Comparison of ENCODE assay signal across 8 cellular contexts in the genomic region with DNA sequence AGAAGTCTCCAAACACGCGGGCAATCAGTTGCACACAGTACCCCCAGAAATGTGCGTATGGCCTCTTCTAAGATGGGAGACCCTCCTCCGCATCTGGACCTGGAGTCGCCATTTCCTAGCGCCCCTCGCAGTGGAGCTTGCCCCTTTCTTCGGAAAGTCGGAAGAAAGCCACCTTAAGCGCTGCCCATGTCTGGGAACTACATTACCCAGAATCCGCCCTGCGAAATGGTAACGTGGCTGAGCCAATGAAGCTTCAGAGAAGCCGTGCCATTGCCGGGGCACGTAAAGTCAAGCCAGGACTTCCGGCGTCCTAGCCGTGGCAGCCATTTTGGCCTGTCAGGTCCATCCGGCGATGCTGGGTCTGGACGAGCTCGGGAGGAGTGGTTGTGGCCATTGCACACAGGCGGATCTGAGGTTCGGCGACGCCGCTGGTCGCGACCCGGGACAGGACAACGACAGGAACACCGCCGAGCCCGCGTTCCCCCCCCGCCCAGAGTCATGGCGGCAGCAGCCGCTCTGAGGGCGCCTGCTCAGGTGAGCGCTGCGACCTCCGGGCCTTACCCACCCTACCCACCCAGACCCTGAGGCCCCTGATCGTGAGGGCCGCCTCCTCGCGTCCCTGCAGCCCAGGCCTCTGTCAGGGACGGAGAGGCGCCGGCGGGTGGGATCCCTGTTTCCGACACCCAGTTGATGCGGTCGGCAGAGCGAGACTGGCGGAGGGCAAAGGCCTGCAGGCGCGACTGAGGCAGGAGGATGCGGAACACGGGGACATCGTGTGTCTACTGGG. TPM values are rescaled to one million over a fixed set of nuclear protein-coding genes. Genes with fewer than 3 reads are reported as not detected.
DNase-seq lines count a peak whose midpoint lies in the region; ATAC-seq, FAIRE-seq and TF ChIP-seq lines count a peak whose summit lies in the region.

A gene (plus strand): TSS at position 332 of the 787 bp plus-strand sequence. CDS start 167 bp downstream, at position 499.

- peak within 1 kb of the TSS; percentile 55 to 82 (median 68) for H3K9ac ChIP-seq in H1 (replicated peaks in 1 of 4; ENCODE audit: extremely low read depth in 1 of 4, low read depth in 3 of 4, low read length in 3 of 4)
- peak within 1 kb of the TSS; percentile 88 for H3K9ac ChIP-seq in mesenchymal stem cell (ENCODE audit: low read length)

- CTCF ChIA-PET in activated CD8-positive, alpha-beta memory T cell treated with anti-CD3 and anti-CD28 coated beads for 36 hours (lab: Charles Lee): interaction anchor here (0.7 to 1.5 kb wide), 2 partner anchors 26 to 232 kb away, joined by 3 read pairs; no protein-coding TSS in a partner anchor
- CTCF ChIA-PET in H1 (lab: Charles Lee; ENCODE audit: partially characterized antibody): no interaction called here

- peak within 1 kb of the TSS; percentile 94 for H3K4ac ChIP-seq in H1 (replicated peaks; ENCODE audit: insufficient read length, low read depth, low read length)
- peak within 1 kb of the TSS in 1 of 2 experiments; percentile 60 for H3K4ac ChIP-seq in mesenchymal stem cell (ENCODE audit: low read depth in 1 of 2, low read length in 2 of 2)

- peaks cover 19 to 37% of the 10 kb centered on the region in 2 experiments for H3K79me2 ChIP-seq in H1 (ENCODE audit: control insufficient read depth in 1 of 2, insufficient read depth in 2 of 2, low read length in 2 of 2)

- no peak within 1 kb of the TSS for H2AK5ac ChIP-seq in H1 (ENCODE audit: low read depth, low read length)
- no peak within 1 kb of the TSS for H2AK5ac ChIP-seq in mesenchymal stem cell (ENCODE audit: low read length, severe bottlenecking)

- peaks cover 4% of the 10 kb centered on the region; the same call in 1 of the 2 replicates for H3K79me1 ChIP-seq in H1 (ENCODE audit: low read depth, low read length)
- peaks cover 5% of the 10 kb centered on the region for H3K79me1 ChIP-seq in mesenchymal stem cell (replicated peaks; ENCODE audit: low read length, poor library complexity, severe bottlenecking)

- H3K14ac ChIP-seq in H1 (ENCODE audit: insufficient read length) (no peak within 1 kb of the TSS), mesenchymal stem cell (ENCODE audit: low read length in 2 of 2) (peak within 1 kb of the TSS in 1 of 2 experiments; percentile 91)

- H3K23ac ChIP-seq in H1 (ENCODE audit: insufficient read length): no peak within 1 kb of the TSS
- peak within 1 kb of the TSS in 1 of 2 experiments; percentile 85 for H3K23ac ChIP-seq in mesenchymal stem cell (ENCODE audit: low read length in 2 of 2)

- peaks cover 3 to 9% of the 10 kb centered on the region in 2 experiments for H4K20me1 ChIP-seq in H1 (replicated peaks in 1 of 2; ENCODE audit: control insufficient read depth in 1 of 2, insufficient read depth in 2 of 2, low read length in 2 of 2)

- H2AFZ ChIP-seq in H1 (ENCODE audit: low read length) (peak within 1 kb of the TSS; percentile 81; the same call in 1 of the 2 replicates), mesenchymal stem cell (ENCODE audit: low read depth, low read length) (peak within 1 kb of the TSS; percentile 62)

- TF ChIP-seq POLR2A in H1 (IDR thresholded peaks at IDR 0.05; ENCODE audit: control extremely low read depth in 1 of 2, low read depth in 2 of 2, low read length in 2 of 2): peak in 1 of 2 experiments; percentile 66; a peak in 2 of 3 replicates

- H4K5ac ChIP-seq in H1 (ENCODE audit: insufficient read length, low read depth, low read length): peak within 1 kb of the TSS; percentile 57

- H3K27me3 ChIP-seq in H1 (replicated peaks in 1 of 4; ENCODE audit: control insufficient read depth in 3 of 4, extremely low read depth in 1 of 4, insufficient read depth in 3 of 4, low read length in 3 of 4): no peaks in the 10 kb centered on the region
- no peaks in the 10 kb centered on the region for H3K27me3 ChIP-seq in mesenchymal stem cell (ENCODE audit: control insufficient read depth in 1 of 2, insufficient read depth in 1 of 2, low read length in 2 of 2)

- H3K4me1 ChIP-seq in H1 (replicated peaks in 1 of 4; ENCODE audit: control insufficient read depth in 3 of 4, insufficient read depth in 4 of 4, low read length in 3 of 4): peaks cover 0 to 5% (median 0%) of the 10 kb centered on the region in 4 experiments; a peak in 3 of 7 replicates
- H3K4me1 ChIP-seq in mesenchymal stem cell (ENCODE audit: control insufficient read depth, insufficient read depth, low read depth, low read length): peaks cover 4% of the 10 kb centered on the region

- H3K9me3 ChIP-seq in H1 (ENCODE audit: insufficient read depth in 2 of 2, low read depth in 1 of 2, low read length in 1 of 2): no peaks in the 10 kb centered on the region
- peaks cover 3% of the 10 kb centered on the region for H3K9me3 ChIP-seq in mesenchymal stem cell (ENCODE audit: control insufficient read depth, low read length)

- ATAC-seq in GM19328 (IDR thresholded peaks at IDR 0.05; ENCODE audit: unreplicated experiment) (peak; percentile 94), HG03520 (IDR thresholded peaks at IDR 0.05; ENCODE audit: unreplicated experiment) (peak; percentile 90)

- H2BK5ac ChIP-seq in H1 (ENCODE audit: low read depth, low read length) (peak within 1 kb of the TSS; percentile 79), mesenchymal stem cell (ENCODE audit: low read depth, low read length, poor library complexity, severe bottlenecking) (no peak within 1 kb of the TSS)

- H2BK15ac ChIP-seq in H1 (ENCODE audit: low read length) (no peak within 1 kb of the TSS), mesenchymal stem cell (ENCODE audit: low read depth, poor library complexity, severe bottlenecking) (no peak within 1 kb of the TSS)

- no peak within 1 kb of the TSS for H2BK20ac ChIP-seq in H1 (ENCODE audit: low read length)

- H4K8ac ChIP-seq in H1 (ENCODE audit: extremely low read depth, insufficient read depth, low read length) (peak within 1 kb of the TSS; percentile 95; the same call in 1 of the 2 replicates), mesenchymal stem cell (ENCODE audit: low read length) (peak within 1 kb of the TSS; percentile 89)

- TF ChIP-seq EP300 in H1 (IDR thresholded peaks at IDR 0.05; ENCODE audit: borderline replicate concordance in 1 of 2, low read depth in 2 of 2, low read length in 2 of 2): no peak

- no peak within 1 kb of the TSS for H3K56ac ChIP-seq in H1 (replicated peaks; ENCODE audit: insufficient read length, low read depth, low read length)

- 0 out of 2 replicates have a peak within 1 kb of the TSS, but pooled peaks have one; percentile 38 for H3K18ac ChIP-seq in H1 (ENCODE audit: extremely low read depth, low read length)
- peak within 1 kb of the TSS; percentile 46 to 75 for H3K18ac ChIP-seq in mesenchymal stem cell (ENCODE audit: low read depth in 1 of 2, low read length in 2 of 2)

- H3K27ac ChIP-seq in H1 (ENCODE audit: low read depth, low read length) (peak within 1 kb of the TSS; percentile 62), mesenchymal stem cell (ENCODE audit: low read length, poor library complexity, severe bottlenecking) (peak within 1 kb of the TSS; percentile 61)

- H4K91ac ChIP-seq in H1 (replicated peaks; ENCODE audit: insufficient read length, low read length): no peak within 1 kb of the TSS
- H4K91ac ChIP-seq in mesenchymal stem cell (ENCODE audit: low read length): no peak within 1 kb of the TSS

- peak; percentile 12 to 92 (median 82) for DNase-seq in C1 segment of cervical spinal cord (lab: John Stamatoyannopoulos, UW)
- peak; percentile 90 to 91 for DNase-seq in NOMO-1 (lab: John Stamatoyannopoulos, UW; ENCODE audit: unreplicated experiment in 2 of 2)
- peak; percentile 89 for DNase-seq in H1 (ENCODE audit: low read depth in 1 of 2, low spot score in 2 of 2)
- peak; percentile 95 for DNase-seq in mesenchymal stem cell
- DNase-seq in stimulated activated CD8-positive, alpha-beta memory T cell treated with anti-CD3 and anti-CD28 coated beads, Interleukin-12 subunit alpha, Interleukin-12 subunit beta, amount 100 ng/mL, for 24 hours (ENCODE audit: extremely low read depth): peak; percentile 71

- no peak for TF ChIP-seq CTCF in H1 (IDR thresholded peaks at IDR 0.05; ENCODE audit: control extremely low read depth in 1 of 3, insufficient read depth in 1 of 3, low read depth in 1 of 3, low read length in 3 of 3)

- peak; percentile 80 for FAIRE-seq in H1 (lab: Jason Lieb, UNC)

- peaks cover 0 to 2% (median 0%) of the 10 kb centered on the region in 4 experiments; a peak in 1 of 8 replicates for H3K36me3 ChIP-seq in H1 (ENCODE audit: control insufficient read depth in 2 of 4, insufficient read depth in 4 of 4, low read length in 3 of 4)
- H3K36me3 ChIP-seq in mesenchymal stem cell (ENCODE audit: control insufficient read depth in 1 of 2, insufficient read depth in 2 of 2, low read depth in 1 of 2, low read length in 2 of 2): peaks cover 15 to 30% of the 10 kb centered on the region in 2 experiments

- POLR2A ChIA-PET in activated CD8-positive, alpha-beta memory T cell treated with anti-CD3 and anti-CD28 coated beads for 36 hours (lab: Charles Lee): interaction anchor here (0.5 to 1.0 kb wide), 5 partner anchors 22 to 77 kb away, joined by 3 to 9 read pairs (median 5); a partner anchor contains a TSS
- POLR2A ChIA-PET in H1 (lab: Charles Lee; ENCODE audit: partially characterized antibody): interaction anchor here (0.7 to 3.2 kb wide), 11 partner anchors 9 to 98 kb away, joined by 3 to 17 read pairs (median 5); a partner anchor contains a TSS

- 4% methylated on average over 49 of the region's 61 CpGs; no CpG with 5 or more reads in 1 of the 2 experiments for WGBS in H1 (ENCODE audit: extremely low coverage in 1 of 2, insufficient coverage in 1 of 2, insufficient read length in 1 of 2, insufficient replicate concordance in 2 of 2, low coverage in 1 of 2, low lambda C conversion rate in 2 of 2, missing lambda C conversion rate in 1 of 2), 2 experiments
- WGBS in mesenchymal stem cell: 5% methylated on average over 44 of the region's 61 CpGs

- no peak within 1 kb of the TSS for H2BK120ac ChIP-seq in H1 (replicated peaks; ENCODE audit: low read depth, low read length)
- H2BK120ac ChIP-seq in mesenchymal stem cell (ENCODE audit: low read depth, low read length): peak within 1 kb of the TSS; percentile 42

- H3K4me3 ChIP-seq in H1 (ENCODE audit: extremely low read depth in 1 of 4, insufficient read depth in 2 of 4, low read depth in 3 of 4, low read length in 4 of 4) (peak within 1 kb of the TSS; percentile 68 to 91 (median 81)), mesenchymal stem cell (ENCODE audit: insufficient read depth in 1 of 2, low read depth in 1 of 2, low read length in 2 of 2) (peak within 1 kb of the TSS; percentile 86 to 88)

- H3K4me2 ChIP-seq in H1 (ENCODE audit: insufficient read depth in 1 of 2, low read depth in 2 of 2, low read length in 2 of 2): peak within 1 kb of the TSS; percentile 63 to 84
- peak within 1 kb of the TSS; percentile 62 for H3K4me2 ChIP-seq in mesenchymal stem cell (ENCODE audit: low read length, poor library complexity, severe bottlenecking)

- no peak within 1 kb of the TSS for H2BK12ac ChIP-seq in H1 (ENCODE audit: low read depth, low read length)
- no peak within 1 kb of the TSS for H2BK12ac ChIP-seq in mesenchymal stem cell (ENCODE audit: low read length in 2 of 2)

- TF ChIP-seq RAD21 in H1 (IDR thresholded peaks at IDR 0.05 in 1 of 2, conservative IDR thresholded peaks at IDR 0.05 in 1 of 2; ENCODE audit: low read depth in 2 of 2, low read length in 2 of 2): no peak

- no peaks in the 10 kb centered on the region for H3K23me2 ChIP-seq in H1 (ENCODE audit: low read depth, low read length)

RNA-seq across cellular contexts. Expression of the gene that starts here (rescaled TPM):
- 10 to 100 TPM; 13.6 to 15.4 TPM for total RNA-seq in activated CD8-positive, alpha-beta memory T cell treated with anti-CD3 and anti-CD28 coated beads for 36 hours
- total RNA-seq in H1 (2021; fragmentation: NEBNext Ultra II Directional; extraction: Animal tissue kit (Norgen Biotek cat#: 25700)): 14.5 and 15.5 TPM in 2 replicates
- 5.7 and 8.1 TPM in 2 replicates for polyA plus RNA-seq in H1 (2011; rRNA removed)
- polyA plus RNA-seq in H1 (2011; cell fraction: cytosol; rRNA removed): 7.7 TPM
- 5.6 TPM for polyA plus RNA-seq in H1 (2011; cell fraction: nucleus; rRNA removed)
- polyA plus RNA-seq in H1 (2012, experiment 1 of 2): 7.2 to 10.2 TPM (median 9.1 TPM) in 4 replicates
- polyA plus RNA-seq in H1 (2012, experiment 2 of 2): 1.5 TPM
- 7.5 TPM for polyA plus RNA-seq in H1 (2013, experiment 1 of 2)
- 7.1 TPM for polyA plus RNA-seq in H1 (2013, experiment 2 of 2)
- polyA minus RNA-seq in H1 (2011; rRNA and poly(A)+ RNA removed): 13.2 and 15.4 TPM in 2 replicates
- 27.8 TPM for polyA minus RNA-seq in H1 (2011; cell fraction: cytosol; rRNA and poly(A)+ RNA removed)
- 26.7 TPM for polyA minus RNA-seq in H1 (2011; cell fraction: nucleus; rRNA and poly(A)+ RNA removed)
- polyA plus RNA-seq in mesenchymal stem cell (2013, experiment 1 of 2): 3.4 TPM
- polyA plus RNA-seq in mesenchymal stem cell (2013, experiment 2 of 2): 3.8 TPM

Comparison
In these comparisons a context has a peak if more than half of its experiments do, and no peak if none do; other contexts are left out.
1. Peak in every context shown above with its lines: DNase-seq, ATAC-seq, H3K4me3 ChIP-seq and H3K27ac ChIP-seq.